In the genomic region with DNA sequence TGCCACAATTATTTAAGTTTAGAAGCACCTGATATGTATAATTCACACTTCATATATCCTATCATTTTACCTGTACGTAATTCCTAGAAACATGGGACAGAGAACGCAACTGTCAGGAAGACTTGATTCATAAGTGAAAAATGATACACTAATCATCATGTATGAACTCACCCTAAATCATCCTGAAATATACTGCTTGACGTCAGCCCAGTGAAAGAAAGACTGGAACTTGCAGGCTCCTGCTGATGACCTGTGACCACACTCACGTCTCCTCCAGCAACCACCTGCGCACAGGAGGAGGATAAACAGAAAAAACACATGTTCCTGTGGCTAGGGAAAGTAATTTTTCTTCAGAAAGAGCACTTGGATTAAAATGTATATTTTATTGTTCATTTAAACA, we compare ENCODE assay signal across 14 cellular contexts.
DNase-seq lines count a peak whose midpoint lies in the region; TF ChIP-seq lines count a peak whose summit lies in the region.
"Had no signal": no experiment of that assay in that cellular context is flagged by ENCODE, and none has a peak within 500 bp of the region (broad histone marks: within the 10 kb centered on the region; RNA-seq: fewer than 3 reads in every experiment).

No MANE protein-coding gene starts in this region.

- no peaks in the 10 kb centered on the region for H3K27me3 Mint-ChIP-seq in mesothelial cell of epicardium (ENCODE audit: low read depth)
- H3K27me3 Mint-ChIP-seq: CD4-positive, CD25-positive, alpha-beta regulatory T cell had no signal

- H3K27ac Mint-ChIP-seq in mesothelial cell of epicardium: peak overlapping the region; percentile 31
- H3K27ac Mint-ChIP-seq: CD4-positive, CD25-positive, alpha-beta regulatory T cell had no signal

- DNase-seq in DMS 273 (lab: John Stamatoyannopoulos, UW; ENCODE audit: unreplicated experiment): peak; percentile 60
- peak; percentile 55 for DNase-seq in NCI-H2227 treated with DMSO at 0.1 percent for 48 hours (lab: John Stamatoyannopoulos, UW)
- DNase-seq in SHP77 treated with DMSO at 0.1 percent for 48 hours (lab: John Stamatoyannopoulos, UW): peak; percentile 23
- no peak for DNase-seq in mesothelial cell of epicardium (ENCODE audit: low spot score in 2 of 2, unreplicated experiment in 2 of 2)
- no peak for DNase-seq in COR-L47 (lab: John Stamatoyannopoulos, UW)
- DNase-seq in activated CD4-positive, alpha-beta T cell treated with anti-CD3 and anti-CD28 coated beads, Interleukin-2, amount 50 U/mL, for 1 hour: no peak
- DNase-seq in NCI-H345 treated with DMSO at 0.1 percent for 48 hours (lab: John Stamatoyannopoulos, UW; ENCODE audit: unreplicated experiment): no peak
- DNase-seq: Caco-2; CD4-positive, CD25-positive, alpha-beta regulatory T cell; NCI-H1048; NCI-H187; NCI-H2081 treated with DMSO at 0.1 percent for 48 hours; NCI-H526 treated with DMSO at 0.1 percent for 48 hours; SJCRH30 had no signal

- no peak for TF ChIP-seq CTCF in mesothelial cell of epicardium (IDR thresholded peaks at IDR 0.05; ENCODE audit: unreplicated experiment)

- H3K4me1 Mint-ChIP-seq in mesothelial cell of epicardium: peaks cover 11% of the 10 kb centered on the region
- H3K4me1 Mint-ChIP-seq: CD4-positive, CD25-positive, alpha-beta regulatory T cell had no signal

- no peaks in the 10 kb centered on the region for H3K9me3 Mint-ChIP-seq in mesothelial cell of epicardium

- H3K4me3 Mint-ChIP-seq in mesothelial cell of epicardium: no peak overlapping the region
- H3K4me3 Mint-ChIP-seq: CD4-positive, CD25-positive, alpha-beta regulatory T cell had no signal

- H3K36me3 Mint-ChIP-seq in mesothelial cell of epicardium: peaks cover 60% of the 10 kb centered on the region
- H3K36me3 Mint-ChIP-seq: CD4-positive, CD25-positive, alpha-beta regulatory T cell had no signal

Comparison
In these comparisons a context has a peak if more than half of its experiments do, and no peak if none do; other contexts are left out.
1. DNase-seq: peak in DMS 273 (single experiment), NCI-H2227 treated with DMSO at 0.1 percent for 48 hours (single experiment) and SHP77 treated with DMSO at 0.1 percent for 48 hours (single experiment); none in mesothelial cell of epicardium (0 of 2), COR-L47 (single experiment), activated CD4-positive, alpha-beta T cell treated with anti-CD3 and anti-CD28 coated beads, Interleukin-2, amount 50 U/mL, for 1 hour (single experiment) and NCI-H345 treated with DMSO at 0.1 percent for 48 hours (single experiment).